Comparison of ENCODE assay signal across 9 cellular contexts in the genomic region with DNA sequence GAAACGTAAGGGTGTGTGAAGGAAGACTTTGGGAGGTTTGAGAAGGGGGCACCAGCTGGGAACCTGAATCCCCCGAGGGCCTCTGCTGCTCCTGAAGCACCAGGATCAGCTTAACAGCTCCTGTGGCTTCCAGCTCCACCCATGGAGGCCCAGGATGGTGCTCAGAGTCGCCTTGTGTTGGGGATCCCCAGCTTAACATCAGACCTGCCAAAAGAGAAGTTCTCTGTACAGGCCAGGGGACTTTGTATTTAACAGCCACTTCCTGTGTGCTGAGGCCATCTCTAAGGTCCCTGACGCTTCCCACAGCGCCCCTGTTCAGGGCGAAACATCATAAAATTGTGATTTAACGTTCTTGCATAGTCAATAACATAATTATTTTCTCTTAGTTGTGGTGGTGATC.
DNase-seq lines count a peak whose midpoint lies in the region; ATAC-seq, FAIRE-seq and TF ChIP-seq lines count a peak whose summit lies in the region.
"Had no signal": no experiment of that assay in that cellular context is flagged by ENCODE, and none has a peak within 500 bp of the region (broad histone marks: within the 10 kb centered on the region; RNA-seq: fewer than 3 reads in every experiment).

No MANE protein-coding gene starts in this region.

- peak; percentile 72 for ATAC-seq in GM21390 (IDR thresholded peaks at IDR 0.05; ENCODE audit: unreplicated experiment)
- ATAC-seq in HG03439 (IDR thresholded peaks at IDR 0.05; ENCODE audit: unreplicated experiment): peak; percentile 56
- peak; percentile 47 for ATAC-seq in left colon
- no peak for ATAC-seq in GM19324 (IDR thresholded peaks at IDR 0.05; ENCODE audit: low FRiP score, unreplicated experiment)

- peak; percentile 54 for FAIRE-seq in GM12892 (lab: Jason Lieb, UNC)

- TF ChIP-seq POLR2A in GM12892 (IDR thresholded peaks at IDR 0.05; ENCODE audit: low read depth, low read length): no peak

- DNase-seq in GM12892 (ENCODE audit: insufficient read length): no peak
- DNase-seq in left colon: no peak
- DNase-seq in NK-92 (lab: John Stamatoyannopoulos, UW; ENCODE audit: unreplicated experiment): no peak
- no peak for DNase-seq in NAMALWA (ENCODE audit: low spot score)
- no peak for DNase-seq in LoVo (ENCODE audit: low spot score)
- DNase-seq: activated CD4-positive, alpha-beta T cell treated with anti-CD3 and anti-CD28 coated beads, Interleukin-2, amount 50 U/mL, for 1 hour had no signal

- intact Hi-C loops in left colon (cut with DNase I, micrococcal nuclease): no loop called here
